Comparison of ENCODE assay signal across 22 cellular contexts in the genomic region with DNA sequence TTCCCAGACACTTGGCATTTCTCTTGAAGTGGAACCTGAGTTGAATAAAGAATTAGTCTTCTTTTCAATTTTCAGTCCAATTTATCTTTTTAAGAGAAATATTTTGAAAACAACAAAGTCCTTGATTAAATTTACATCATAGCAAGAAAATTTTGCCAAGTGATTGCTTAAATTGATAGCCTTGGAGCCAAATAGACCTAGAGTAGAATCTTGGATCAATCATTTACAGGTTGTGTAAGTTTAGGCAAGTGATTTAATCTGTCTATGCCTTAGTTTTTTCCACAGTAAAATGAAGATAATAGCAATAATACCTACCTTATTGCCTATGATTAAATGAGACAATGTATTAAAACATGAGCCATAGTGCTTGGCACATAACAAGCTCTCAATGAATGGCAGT.
"Had no signal": no experiment of that assay in that cellular context is flagged by ENCODE, and none has a peak within 500 bp of the region (broad histone marks: within the 10 kb centered on the region; RNA-seq: fewer than 3 reads in every experiment).

No MANE protein-coding gene starts in this region.

- DNase-seq: Kasumi-1; KG1; NCI-H1092; NCI-H1105 treated with DMSO at 0.1 percent for 48 hours; NCI-H1417 treated with DMSO at 0.1 percent for 48 hours; NCI-H187; NCI-H2029; NCI-H2081 treated with DMSO at 0.1 percent for 48 hours; NCI-H2171; NCI-H226; NCI-H446; NCI-H510A; NCI-H524 treated with DMSO at 0.1 percent for 48 hours; NCI-H69; NCI-H774; NK-92 treated with Interleukin-12 subunit alpha and Interleukin-12 subunit beta, amount 100 ng/mL, for 24 hours; PC-3; SHP77; SJCRH30 had no signal

- H3K4me3 ChIP-seq: SJCRH30 had no signal

- H3K27me3 ChIP-seq: SJCRH30 had no signal

- H3K27ac ChIP-seq: HL-60, RWPE1, SJCRH30 had no signal

- ATAC-seq: Panc1, PC-3 had no signal

- H3K36me3 ChIP-seq: SJCRH30 had no signal

- H3K9me3 ChIP-seq: SJCRH30 had no signal

- H3K4me1 ChIP-seq: SJCRH30 had no signal
